In the genomic region with DNA sequence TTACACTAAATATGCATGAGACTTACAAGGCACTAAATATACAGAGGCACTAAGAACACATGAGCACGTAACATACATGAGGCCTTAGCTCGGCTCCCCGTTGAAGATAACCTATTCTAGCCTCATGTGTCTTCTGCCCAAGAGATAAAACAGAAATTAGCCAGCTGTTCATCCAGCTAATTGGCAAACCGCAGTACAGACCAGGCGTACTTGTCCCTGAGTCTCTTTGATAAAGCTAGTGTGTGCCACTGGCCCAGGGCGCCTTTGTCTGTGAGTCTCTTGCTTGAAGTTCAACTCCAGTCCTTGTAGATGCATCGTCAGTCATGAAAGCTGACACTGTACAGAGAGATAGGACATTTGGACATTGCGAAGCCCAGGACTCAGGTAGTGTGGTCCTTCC, we compare ENCODE assay signal across 23 cellular contexts.
"Had no signal": no experiment of that assay in that cellular context is flagged by ENCODE, and none has a peak within 500 bp of the region (broad histone marks: within the 10 kb centered on the region; RNA-seq: fewer than 3 reads in every experiment).

No MANE protein-coding gene starts in this region.

- H3K36me3 ChIP-seq: ascending aorta had no signal

- FAIRE-seq: bronchial epithelial cell had no signal

- ATAC-seq: activated CD8-positive, alpha-beta memory T cell treated with anti-CD3 and anti-CD28 coated beads, Interleukin-2, amount 10 ng/mL, durations not matched to agents 7 days and 5 days; body of pancreas; PC-3 had no signal

- H3K4me1 ChIP-seq: ascending aorta, body of pancreas had no signal

- H3K9me3 ChIP-seq: ascending aorta, body of pancreas had no signal

- DNase-seq: activated B cell treated with CpG ODN at 0.5 μM for 24 hours; activated CD4-positive, alpha-beta T cell treated with anti-CD3 and anti-CD28 coated beads for 1 hour; activated CD4-positive, alpha-beta T cell treated with anti-CD3 and anti-CD28 coated beads, Interleukin-2, amount 10 ng/mL, durations not matched to agents 24 days and 14 days; activated CD4-positive, alpha-beta T cell treated with anti-CD3 and anti-CD28 coated beads, Interleukin-2, amount 50 U/mL, for 48 hours; activated CD8-positive, alpha-beta memory T cell treated with anti-CD3 and anti-CD28 coated beads, Interleukin-2, amount 10 ng/mL, durations not matched to agents 7 days and 5 days; activated effector memory CD4-positive, alpha-beta T cell treated with Interleukin-2 at 50 U/mL for 16 hours; activated naive CD4-positive, alpha-beta T cell; activated T-cell treated with anti-CD3 and anti-CD28 coated beads, Interleukin-2, amount 50 U/mL, for 24 hours; body of pancreas; central memory CD4-positive, alpha-beta T cell; Kasumi-1; KBM-7; NCI-H1048; NCI-H1694; NCI-H2029; NCI-H2227 treated with DMSO at 0.1 percent for 48 hours; NCI-H446 treated with DMSO at 0.1 percent for 48 hours; PC-3; SHP77 treated with DMSO at 0.1 percent for 48 hours; T-helper 1 cell had no signal

- H3K27ac ChIP-seq: ascending aorta, body of pancreas, coronary artery had no signal

- H3K27me3 ChIP-seq: ascending aorta, body of pancreas had no signal

- H3K4me3 ChIP-seq: ascending aorta, body of pancreas, coronary artery had no signal
